ENCODE assay signal across 17 cellular contexts in genomic region chr7:87810726-87811125, GRCh38.
"Had no signal": no experiment of that assay in that cellular context is flagged by ENCODE, and none has a peak within 500 bp of the region (broad histone marks: within the 10 kb centered on the region; RNA-seq: fewer than 3 reads in every experiment).

No MANE protein-coding gene starts in this region.

- H3K27ac ChIP-seq: foreskin keratinocyte, ovary, suprapubic skin, thyroid gland had no signal

- FAIRE-seq: small intestine, urothelium cell line had no signal

- H3K27me3 ChIP-seq: foreskin keratinocyte, ovary, suprapubic skin, thyroid gland had no signal

- H3K4me3 ChIP-seq: ovary, suprapubic skin, thyroid gland had no signal

- H3K36me3 ChIP-seq: ovary, suprapubic skin, thyroid gland had no signal

- H3K4me1 ChIP-seq: foreskin keratinocyte, suprapubic skin, thyroid gland had no signal

- DNase-seq: effector memory CD8-positive, alpha-beta T cell; foreskin keratinocyte; mammary epithelial cell; naive thymus-derived CD8-positive, alpha-beta T cell; nucleus accumbens; ovary; right cardiac atrium; small intestine; stimulated activated CD4-positive, alpha-beta T cell treated with anti-CD3 and anti-CD28 coated beads, Interleukin-12 subunit alpha, Interleukin-12 subunit beta, amount 100 ng/mL, for 4 hours; stimulated activated CD4-positive, alpha-beta T cell treated with anti-CD3 and anti-CD28 coated beads, Interleukin-2, amount 100 ng/mL, for 48 hours; stimulated activated naive CD8-positive, alpha-beta T cell treated with anti-CD3 and anti-CD28 coated beads, Interleukin-15, Interleukin-2, amounts not matched to agents 100 U/mL and 50 U/mL, for 24 hours; thyroid gland had no signal

- H3K36me3 Mint-ChIP-seq: naive thymus-derived CD8-positive, alpha-beta T cell; type B pancreatic cell had no signal

- H3K9me3 Mint-ChIP-seq: dendritic cell treated with granulocyte-macrophage colony-stimulating factor and Interleukin-4, amounts not matched to agents 40 ng/mL and 50 ng/mL, for 4 days; effector memory CD8-positive, alpha-beta T cell; naive thymus-derived CD8-positive, alpha-beta T cell; type B pancreatic cell had no signal

- H3K9me3 ChIP-seq: ovary, suprapubic skin, thyroid gland had no signal

- ATAC-seq: effector memory CD8-positive, alpha-beta T cell; foreskin keratinocyte; left lobe of liver; naive thymus-derived CD8-positive, alpha-beta T cell; right cardiac atrium; stimulated activated naive CD8-positive, alpha-beta T cell treated with anti-CD3 and anti-CD28 coated beads, Interleukin-15, Interleukin-2, amounts not matched to agents 100 U/mL and 50 U/mL, for 24 hours had no signal

- H3K27ac Mint-ChIP-seq: dendritic cell treated with granulocyte-macrophage colony-stimulating factor and Interleukin-4, amounts not matched to agents 40 ng/mL and 50 ng/mL, for 4 days; effector memory CD8-positive, alpha-beta T cell; naive thymus-derived CD8-positive, alpha-beta T cell; type B pancreatic cell had no signal
